Comparison of ENCODE assay signal across 17 cellular contexts in genomic region chr1:233675893-233676292, GRCh38.
DNase-seq lines count a peak whose midpoint lies in the region; ATAC-seq, FAIRE-seq and TF ChIP-seq lines count a peak whose summit lies in the region.
"Had no signal": no experiment of that assay in that cellular context is flagged by ENCODE, and none has a peak within 500 bp of the region (broad histone marks: within the 10 kb centered on the region; RNA-seq: fewer than 3 reads in every experiment).

No MANE protein-coding gene starts in this region.

- intact Hi-C loops in K562 (cut with micrococcal nuclease), result no loop called here

- H3K36me3 ChIP-seq in K562 (ENCODE audit: control insufficient read depth, insufficient read depth, low read length), result peaks cover 16% of the 10 kb centered on the region; the same call in 2 of the 3 replicates

- H3K27ac ChIP-seq in K562 (ENCODE audit: extremely low read depth, low read depth, low read length), result no peak overlapping the region
- H3K27ac ChIP-seq: RWPE1 had no signal

- no peaks in the 10 kb centered on the region for H3K27me3 ChIP-seq in K562 (ENCODE audit: control insufficient read depth in 2 of 2, insufficient read depth in 2 of 2, low read length in 2 of 2)

- no peak overlapping the region for H3K4me2 ChIP-seq in K562 (ENCODE audit: insufficient read depth, low read length)

- H3K27me3 Mint-ChIP-seq in endothelial cell (ENCODE audit: unreplicated experiment), result no peaks in the 10 kb centered on the region
- H3K27me3 Mint-ChIP-seq in naive thymus-derived CD8-positive, alpha-beta T cell, result peaks cover 0 to 36% (median 10%) of the 10 kb centered on the region in 5 donors

- H3K9me3 Mint-ChIP-seq in endothelial cell (ENCODE audit: unreplicated experiment), result no peaks in the 10 kb centered on the region
- H3K9me3 Mint-ChIP-seq in naive thymus-derived CD8-positive, alpha-beta T cell, result peaks cover 0 to 2% (median 0%) of the 10 kb centered on the region in 9 donors
- H3K9me3 Mint-ChIP-seq: activated B cell treated with CpG ODN at 0.5 μM for 24 hours; activated naive CD4-positive, alpha-beta T cell treated with anti-CD3 and anti-CD28 coated beads, Interleukin-2, amount 50 U/mL, for 72 hours; dendritic cell treated with granulocyte-macrophage colony-stimulating factor and Interleukin-4, amounts not matched to agents 40 ng/mL and 50 ng/mL, for 4 days had no signal

- in situ Hi-C loops in K562 (cut with MboI), result no loop called here

- peak in 1 of 2 experiments; percentile 22; a peak in 1 of 4 replicates for TF ChIP-seq RAD21 in K562 (CRISPR knock-in tag; conservative IDR thresholded peaks at IDR 0.05 in 1 of 2, IDR thresholded peaks at IDR 0.05 in 1 of 2)

- FAIRE-seq in K562 (lab: Jason Lieb, UNC), result no peak

- POLR2A ChIA-PET in K562 (lab: Yijun Ruan, JAX), result interaction anchor here (1.0 kb wide), 1 partner anchor 19 kb away, joined by 3 read pairs; no protein-coding TSS in a partner anchor
- POLR2A ChIA-PET in naive thymus-derived CD8-positive, alpha-beta T cell (lab: Charles Lee), result no interaction called here

- no peak overlapping the region for H3K4me3 Mint-ChIP-seq in endothelial cell (ENCODE audit: unreplicated experiment)
- H3K4me3 Mint-ChIP-seq in naive thymus-derived CD8-positive, alpha-beta T cell, result no peak overlapping the region
- H3K4me3 Mint-ChIP-seq: activated B cell treated with CpG ODN at 0.5 μM for 24 hours; dendritic cell treated with granulocyte-macrophage colony-stimulating factor and Interleukin-4, amounts not matched to agents 40 ng/mL and 50 ng/mL, for 4 days had no signal

- no peak overlapping the region for H3K9ac ChIP-seq in K562 (ENCODE audit: insufficient read depth in 1 of 2, low read depth in 2 of 2, low read length in 2 of 2)

- peaks cover 4 to 21% of the 10 kb centered on the region in 2 experiments; a peak in 4 of 5 replicates for H3K4me1 ChIP-seq in K562 (replicated peaks in 1 of 2; ENCODE audit: control insufficient read depth in 2 of 2, insufficient read depth in 2 of 2, low read length in 2 of 2)

- H3K79me2 ChIP-seq in K562 (ENCODE audit: control insufficient read depth, insufficient read depth, low read length), result 0 out of 3 replicates have a peak, but pooled peaks cover 1% of the 10 kb centered on the region

- no peaks in the 10 kb centered on the region for H3K4me1 Mint-ChIP-seq in endothelial cell (ENCODE audit: unreplicated experiment)
- no peaks in the 10 kb centered on the region for H3K4me1 Mint-ChIP-seq in naive thymus-derived CD8-positive, alpha-beta T cell
- H3K4me1 Mint-ChIP-seq: activated B cell treated with CpG ODN at 0.5 μM for 24 hours had no signal

- H3K4me3 ChIP-seq in K562, result no peak overlapping the region

- peak; percentile 37 to 51 (median 50) for TF ChIP-seq CTCF in K562 (IDR thresholded peaks at IDR 0.05 in 2 of 3, conservative IDR thresholded peaks at IDR 0.05 in 1 of 3; ENCODE audit: insufficient read depth in 2 of 3, low read depth in 1 of 3, low read length in 3 of 3)
- no peak for TF ChIP-seq CTCF in endothelial cell (IDR thresholded peaks at IDR 0.05; ENCODE audit: unreplicated experiment)

- DNase-seq in K562 (ENCODE audit: extremely low read depth in 1 of 4, low spot score in 3 of 4), result peak in 2 of 4 experiments; percentile 28 to 62
- DNase-seq in stimulated activated naive CD4-positive, alpha-beta T cell (lab: John Stamatoyannopoulos, UW), result no peak
- no peak for DNase-seq in endothelial cell (ENCODE audit: low spot score)
- DNase-seq in HT-29 (ENCODE audit: low spot score), result no peak
- DNase-seq in naive thymus-derived CD8-positive, alpha-beta T cell, result no peak
- DNase-seq: activated B cell treated with CpG ODN at 0.5 μM for 24 hours, DMS 273 treated with DMSO at 0.1 percent for 48 hours, HCEC 1CT, head of caudate nucleus, NCI-H1105 had no signal

- no peaks in the 10 kb centered on the region for H3K9me1 ChIP-seq in K562 (ENCODE audit: control insufficient read depth, insufficient read depth, low read length)

- TF ChIP-seq EP300 in K562 (IDR thresholded peaks at IDR 0.05; ENCODE audit: low read length), result no peak

- BruUV-seq in K562 (replicated peaks; lab: Mats Ljungman, UMichigan), result no TSS peak

- H4K20me1 ChIP-seq in K562 (replicated peaks; ENCODE audit: control insufficient read depth, insufficient read depth, low read length), result no peaks in the 10 kb centered on the region

- H3K9me3 ChIP-seq in K562 (replicated peaks; ENCODE audit: control insufficient read depth, insufficient read depth, low read depth, low read length), result peaks cover 4% of the 10 kb centered on the region; the same call in 1 of the 2 replicates

- no peak overlapping the region for H2AFZ ChIP-seq in K562 (ENCODE audit: low read depth, low read length)

- peaks cover 4% of the 10 kb centered on the region for H3K36me3 Mint-ChIP-seq in endothelial cell (ENCODE audit: low read depth, unreplicated experiment)
- H3K36me3 Mint-ChIP-seq in naive thymus-derived CD8-positive, alpha-beta T cell, result no peaks in the 10 kb centered on the region
- H3K36me3 Mint-ChIP-seq: activated naive CD4-positive, alpha-beta T cell treated with anti-CD3 and anti-CD28 coated beads, Interleukin-2, amount 50 U/mL, for 72 hours had no signal

- no peak overlapping the region for H3K27ac Mint-ChIP-seq in endothelial cell (ENCODE audit: unreplicated experiment)
- no peak overlapping the region for H3K27ac Mint-ChIP-seq in naive thymus-derived CD8-positive, alpha-beta T cell
- H3K27ac Mint-ChIP-seq: activated B cell treated with CpG ODN at 0.5 μM for 24 hours; activated naive CD4-positive, alpha-beta T cell treated with anti-CD3 and anti-CD28 coated beads, Interleukin-2, amount 50 U/mL, for 72 hours; dendritic cell treated with granulocyte-macrophage colony-stimulating factor and Interleukin-4, amounts not matched to agents 40 ng/mL and 50 ng/mL, for 4 days had no signal

- no peak for TF ChIP-seq POLR2A in K562 (conservative IDR thresholded peaks at IDR 0.05)

- CTCF ChIA-PET in K562 (lab: Yijun Ruan, JAX; ENCODE audit: low intra/inter-chr PET ratio), result interaction anchor here (0.7 kb wide), 1 partner anchor 54 kb away, joined by 3 read pairs; no protein-coding TSS in a partner anchor

- ATAC-seq in GM18873 (IDR thresholded peaks at IDR 0.05; ENCODE audit: low FRiP score, unreplicated experiment) (peak; percentile 97), GM21576 (IDR thresholded peaks at IDR 0.05; ENCODE audit: unreplicated experiment) (peak; percentile 93), HG03097 (IDR thresholded peaks at IDR 0.05; ENCODE audit: low FRiP score, unreplicated experiment) (peak; percentile 83), K562 (peak; percentile 87)
- no peak for ATAC-seq in naive thymus-derived CD8-positive, alpha-beta T cell
- ATAC-seq: activated naive CD4-positive, alpha-beta T cell treated with anti-CD3 and anti-CD28 coated beads, Interleukin-2, amount 50 U/mL, for 72 hours; sciatic nerve had no signal

- WGBS in K562 (ENCODE audit: insufficient coverage, low coverage, missing lambda C conversion rate), result 79% methylated on average over 4 of the region's 4 CpGs

TF ChIP-seq in K562, 482 proteins besides CTCF, POLR2A, EP300 and RAD21 (continues in another document):
- TF ChIP-seq CREB3L1 (IDR thresholded peaks at IDR 0.05; ENCODE audit: borderline replicate concordance, low read depth) (no peak), CHAMP1 (IDR thresholded peaks at IDR 0.05) (0 out of 2 replicates have a peak, but pooled peaks have one; percentile 47), BRD9 (IDR thresholded peaks at IDR 0.05; ENCODE audit: low read depth, partially characterized antibody) (no peak), ZBTB26 (CRISPR knock-in tag; IDR thresholded peaks at IDR 0.05) (no peak)

Comparison
In these comparisons a context has a peak if more than half of its experiments do, and no peak if none do; other contexts are left out.
1. ATAC-seq: peak in GM18873 (single experiment), GM21576 (single experiment), HG03097 (single experiment) and K562 (single experiment); none in naive thymus-derived CD8-positive, alpha-beta T cell (0 of 2).